Comparison of ENCODE assay signal across 14 cellular contexts in the genomic region with DNA sequence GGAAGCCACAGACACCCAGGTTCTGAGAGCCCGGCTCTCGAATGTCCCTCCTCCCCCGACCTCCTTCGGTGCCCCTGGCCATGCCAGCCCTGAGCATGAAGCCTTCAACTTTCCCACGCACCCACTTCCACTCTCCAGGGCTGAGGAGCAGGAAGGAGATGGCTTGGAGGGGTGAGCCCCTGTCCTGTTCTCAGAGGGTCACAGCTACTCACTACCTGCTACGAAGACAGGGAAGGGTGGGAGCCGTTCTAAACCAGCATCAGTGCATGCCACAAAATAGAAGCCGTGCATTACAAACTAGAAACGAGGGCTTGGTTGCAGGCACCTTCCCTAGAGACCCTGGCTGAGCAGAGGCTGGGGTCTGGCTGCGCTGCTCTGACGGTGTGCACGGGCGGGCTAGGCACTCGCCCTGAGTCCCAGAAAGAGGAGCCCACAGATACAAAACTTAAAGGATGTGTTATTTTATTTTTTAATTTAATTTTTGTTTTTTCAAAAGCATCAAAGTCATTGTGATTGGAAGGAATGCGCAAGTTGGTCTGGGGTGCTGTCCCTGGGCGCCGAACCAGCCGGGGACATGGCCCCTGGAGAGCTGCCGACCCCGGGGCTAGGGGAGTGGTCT. TPM values are rescaled to one million over a fixed set of nuclear protein-coding genes. Genes with fewer than 3 reads are reported as not detected.
DNase-seq lines count a peak whose midpoint lies in the region; ATAC-seq and TF ChIP-seq lines count a peak whose summit lies in the region.
"Had no signal": no experiment of that assay in that cellular context is flagged by ENCODE, and none has a peak within 500 bp of the region (broad histone marks: within the 10 kb centered on the region; RNA-seq: fewer than 3 reads in every experiment).

No MANE protein-coding gene starts in this region.

- no peak overlapping the region for H4K8ac ChIP-seq in IMR-90 (ENCODE audit: low read depth in 2 of 2, low read length in 2 of 2)

- POLR2A ChIA-PET in Caco-2 (lab: Charles Lee) (interaction anchor here (1.0 kb wide), 1 partner anchor 296 kb away, joined by 7 read pairs; no protein-coding TSS in a partner anchor), IMR-90 (lab: Charles Lee; ENCODE audit: unreplicated experiment) (no interaction called here)
- POLR2A ChIA-PET in activated CD4-positive, alpha-beta memory T cell treated with anti-CD3 and anti-CD28 coated beads, Interleukin-2, amount 10 ng/mL, durations not matched to agents 7 days and 5 days (lab: Charles Lee): interaction anchor here (1.8 to 2.0 kb wide), 2 partner anchors 41 to 141 kb away, joined by 5 to 18 read pairs; no protein-coding TSS in a partner anchor

- H3K56ac ChIP-seq in IMR-90 (ENCODE audit: extremely low read depth, insufficient read depth, low read length): no peak overlapping the region

- H3K18ac ChIP-seq in IMR-90 (ENCODE audit: low read depth, low read length): no peak overlapping the region

- no peak overlapping the region for H2AK5ac ChIP-seq in IMR-90 (ENCODE audit: low read depth, low read length)

- H2BK15ac ChIP-seq in IMR-90 (ENCODE audit: low read depth, low read length): no peak overlapping the region

- no peak overlapping the region for H4K5ac ChIP-seq in IMR-90 (ENCODE audit: low read depth, low read length)

- TF ChIP-seq RAD21 in IMR-90 (IDR thresholded peaks at IDR 0.05; ENCODE audit: low read length): no peak

- H3K36me3 ChIP-seq in Caco-2 (ENCODE audit: control insufficient read depth, insufficient read depth, low read length) (no peaks in the 10 kb centered on the region), IMR-90 (ENCODE audit: control insufficient read depth, insufficient read depth, low read length) (no peaks in the 10 kb centered on the region), mammary epithelial cell (ENCODE audit: insufficient read depth, low read length) (no peaks in the 10 kb centered on the region)

- H3K27me3 Mint-ChIP-seq in Caco-2 (ENCODE audit: insufficient read depth, unreplicated experiment) (no peaks in the 10 kb centered on the region), natural killer cell (ENCODE audit: low read depth in 2 of 2) (peaks cover 18 to 30% of the 10 kb centered on the region in 2 donors)
- H3K27me3 Mint-ChIP-seq in activated CD4-positive, alpha-beta memory T cell treated with anti-CD3 and anti-CD28 coated beads, Interleukin-2, amount 10 ng/mL, durations not matched to agents 7 days and 5 days: peaks cover 35% of the 10 kb centered on the region

- H3K9me3 Mint-ChIP-seq in Caco-2 (ENCODE audit: unreplicated experiment) (no peaks in the 10 kb centered on the region), natural killer cell (no peaks in the 10 kb centered on the region)
- H3K9me3 Mint-ChIP-seq in activated CD4-positive, alpha-beta memory T cell treated with anti-CD3 and anti-CD28 coated beads, Interleukin-2, amount 10 ng/mL, durations not matched to agents 7 days and 5 days: no peaks in the 10 kb centered on the region

- H3K4me3 Mint-ChIP-seq in Caco-2 (ENCODE audit: unreplicated experiment) (peak overlapping the region; percentile 83), natural killer cell (peak overlapping the region; percentile 69)
- H3K4me3 Mint-ChIP-seq in activated CD4-positive, alpha-beta memory T cell treated with anti-CD3 and anti-CD28 coated beads, Interleukin-2, amount 10 ng/mL, durations not matched to agents 7 days and 5 days: no peak overlapping the region

- H3K4me3 ChIP-seq in Caco-2 (ENCODE audit: low read depth, low read length): no peak overlapping the region; the same call in 1 of the 2 replicates
- no peak overlapping the region for H3K4me3 ChIP-seq in IMR-90 (ENCODE audit: insufficient read depth, low read depth, low read length)
- no peak overlapping the region for H3K4me3 ChIP-seq in mammary epithelial cell (replicated peaks in 1 of 3; ENCODE audit: insufficient read depth in 1 of 3, low read depth in 2 of 3, low read length in 3 of 3)
- H3K4me3 ChIP-seq: GM12878 had no signal

- 73% methylated on average over 3 of the region's 20 CpGs; no CpG with 5 or more reads in 1 of the 2 experiments for WGBS in IMR-90 (ENCODE audit: extremely low coverage in 2 of 2, insufficient read length in 1 of 2), 2 experiments
- 50% methylated on average over 13 of the region's 20 CpGs for WGBS in mammary epithelial cell (ENCODE audit: low coverage, missing lambda C conversion rate)

- H3K9me1 ChIP-seq in IMR-90 (ENCODE audit: insufficient read depth, low read length): no peaks in the 10 kb centered on the region

- H3K4me1 Mint-ChIP-seq in Caco-2 (ENCODE audit: low read depth, unreplicated experiment) (peaks cover 34% of the 10 kb centered on the region), natural killer cell (peaks cover 36 to 40% of the 10 kb centered on the region in 2 donors)
- peaks cover 4% of the 10 kb centered on the region for H3K4me1 Mint-ChIP-seq in activated CD4-positive, alpha-beta memory T cell treated with anti-CD3 and anti-CD28 coated beads, Interleukin-2, amount 10 ng/mL, durations not matched to agents 7 days and 5 days

- H2AFZ ChIP-seq in IMR-90 (replicated peaks; ENCODE audit: low read length, poor library complexity) (peak overlapping the region; percentile 87), mammary epithelial cell (ENCODE audit: low read depth, low read length) (peak overlapping the region; percentile 100)

- no peaks in the 10 kb centered on the region for H3K79me2 ChIP-seq in mammary epithelial cell (ENCODE audit: insufficient read depth, low read length)

- H3K9me3 ChIP-seq in Caco-2 (no peaks in the 10 kb centered on the region), IMR-90 (ENCODE audit: control insufficient read depth, insufficient read depth, low read length) (no peaks in the 10 kb centered on the region; the same call in 1 of the 2 replicates), mammary epithelial cell (replicated peaks; ENCODE audit: insufficient read depth, low read length) (no peaks in the 10 kb centered on the region)
- H3K9me3 ChIP-seq: psoas muscle had no signal

- H3K27ac ChIP-seq in IMR-90 (ENCODE audit: insufficient read depth, low read length) (no peak overlapping the region), mammary epithelial cell (ENCODE audit: insufficient read depth, low read depth, low read length) (no peak overlapping the region)
- H3K27ac ChIP-seq: psoas muscle had no signal

- H3K27me3 ChIP-seq in Caco-2 (replicated peaks; ENCODE audit: control insufficient read depth, insufficient read depth, low read length) (no peaks in the 10 kb centered on the region), IMR-90 (ENCODE audit: control insufficient read depth, insufficient read depth, low read length) (peaks cover 59% of the 10 kb centered on the region), mammary epithelial cell (ENCODE audit: insufficient read depth, low read length) (peaks cover 8% of the 10 kb centered on the region)

- no peak for TF ChIP-seq POLR2A in IMR-90 (IDR thresholded peaks at IDR 0.05; ENCODE audit: low read depth, low read length)

- no TSS peak for BruUV-seq in Caco-2 (replicated peaks; lab: Mats Ljungman, UMichigan)
- BruUV-seq in IMR-90 (replicated peaks; lab: Mats Ljungman, UMichigan): no TSS peak
- BruUV-seq in mammary epithelial cell (replicated peaks; lab: Mats Ljungman, UMichigan): no TSS peak

- H3K9ac ChIP-seq in IMR-90 (ENCODE audit: low read depth, low read length): no peak overlapping the region
- no peak overlapping the region for H3K9ac ChIP-seq in mammary epithelial cell (ENCODE audit: insufficient read depth, low read length)

- intact Hi-C loops in Caco-2 (cut with micrococcal nuclease; ENCODE audit: unreplicated experiment): loop anchor here (1.0 kb wide), 2 partner anchors 189 to 458 kb away; no protein-coding TSS in a partner anchor
- intact Hi-C loops in IMR-90 (cut with micrococcal nuclease): loop anchor here (1.0 to 2.0 kb wide), 2 partner anchors 40 to 458 kb away; no protein-coding TSS in a partner anchor
- intact Hi-C loops in mammary epithelial cell (cut with micrococcal nuclease): loop anchor here (1.0 kb wide), 3 partner anchors 41 to 459 kb away; no protein-coding TSS in a partner anchor
- intact Hi-C loops in natural killer cell (cut with micrococcal nuclease): loop anchor here (2.0 kb wide), 1 partner anchor 458 kb away; no protein-coding TSS in a partner anchor

- no peak overlapping the region for H3K23ac ChIP-seq in IMR-90 (ENCODE audit: low read depth, low read length)

- no peak overlapping the region for H2BK120ac ChIP-seq in IMR-90 (ENCODE audit: low read depth, low read length)

- H3K4me1 ChIP-seq in Caco-2: peaks cover 45% of the 10 kb centered on the region
- peaks cover 1% of the 10 kb centered on the region; the same call in 1 of the 2 replicates for H3K4me1 ChIP-seq in IMR-90 (ENCODE audit: control insufficient read depth, insufficient read depth, low read length)
- H3K4me1 ChIP-seq in mammary epithelial cell (ENCODE audit: insufficient read depth, low read length): peaks cover 14% of the 10 kb centered on the region

- H2BK5ac ChIP-seq in IMR-90 (ENCODE audit: low read depth, low read length, poor library complexity, severe bottlenecking): no peak overlapping the region

- peak overlapping the region; percentile 91 for H3K27ac Mint-ChIP-seq in Caco-2 (ENCODE audit: unreplicated experiment)
- peak overlapping the region in 1 of 2 donors; percentile 52 for H3K27ac Mint-ChIP-seq in natural killer cell
- no peak overlapping the region for H3K27ac Mint-ChIP-seq in activated CD4-positive, alpha-beta memory T cell treated with anti-CD3 and anti-CD28 coated beads, Interleukin-2, amount 10 ng/mL, durations not matched to agents 7 days and 5 days

- in situ Hi-C loops in IMR-90 (cut with MboI; ENCODE audit: low sequenced_read_pairs) (no loop called here), mammary epithelial cell (cut with MboI; ENCODE audit: low sequenced_read_pairs in 2 of 2) (loop anchor here in 1 of 2 donors (25.0 kb wide), 1 partner anchor 469 kb away; a partner anchor contains a TSS)

- CTCF ChIA-PET in Caco-2 (lab: Charles Lee): interaction anchor here (0.6 to 4.5 kb wide), 9 partner anchors 40 to 461 kb away, joined by 3 to 111 read pairs (median 17); a partner anchor contains a TSS
- CTCF ChIA-PET in IMR-90 (lab: Yijun Ruan, JAX): interaction anchor here (0.9 to 3.2 kb wide), 5 partner anchors 13 to 459 kb away, joined by 3 to 54 read pairs (median 9); a partner anchor contains a TSS
- CTCF ChIA-PET in mammary epithelial cell (lab: Charles Lee; ENCODE audit: low non-redundant PET): interaction anchor here (1.6 kb wide), 2 partner anchors 140 to 144 kb away, joined by 14 to 38 read pairs; no protein-coding TSS in a partner anchor
- CTCF ChIA-PET in activated CD4-positive, alpha-beta memory T cell treated with anti-CD3 and anti-CD28 coated beads, Interleukin-2, amount 10 ng/mL, durations not matched to agents 7 days and 5 days (lab: Charles Lee): interaction anchor here (1.0 to 5.4 kb wide), 13 partner anchors 11 to 311 kb away, joined by 3 to 287 read pairs (median 8); a partner anchor contains a TSS

- no peaks in the 10 kb centered on the region for H3K79me1 ChIP-seq in IMR-90 (ENCODE audit: low read depth in 1 of 2, low read length in 2 of 2)

- H4K20me1 ChIP-seq in IMR-90 (ENCODE audit: insufficient read depth, low read length) (no peaks in the 10 kb centered on the region), mammary epithelial cell (ENCODE audit: insufficient read depth, low read length) (no peaks in the 10 kb centered on the region)

- TF ChIP-seq CTCF in Caco-2 (IDR thresholded peaks at IDR 0.05; ENCODE audit: insufficient read depth in 1 of 2, low read depth in 1 of 2, low read length in 1 of 2, severe bottlenecking in 1 of 2, unreplicated experiment in 1 of 2) (no peak), IMR-90 (conservative IDR thresholded peaks at IDR 0.05; ENCODE audit: low read depth, low read length) (no peak), mammary epithelial cell (conservative IDR thresholded peaks at IDR 0.05 in 1 of 2, IDR thresholded peaks at IDR 0.05 in 1 of 2; ENCODE audit: extremely low read depth in 1 of 2, insufficient read depth in 1 of 2, low read depth in 1 of 2, low read length in 2 of 2) (no peak), natural killer cell (IDR thresholded peaks at IDR 0.05) (no peak)

- DNase-seq in Caco-2 (no peak), IMR-90 (no peak), mammary epithelial cell (no peak), natural killer cell (no peak), NCI-H146 treated with DMSO at 0.1 percent for 48 hours (lab: John Stamatoyannopoulos, UW; ENCODE audit: unreplicated experiment) (no peak)
- DNase-seq in stimulated activated CD4-positive, alpha-beta T cell treated with anti-CD3 and anti-CD28 coated beads, Interleukin-4, amount 100 ng/mL, for 1 hour: no peak
- no peak for DNase-seq in activated CD4-positive, alpha-beta memory T cell treated with anti-CD3 and anti-CD28 coated beads, Interleukin-2, amount 10 ng/mL, durations not matched to agents 7 days and 5 days

- H3K36me3 Mint-ChIP-seq in Caco-2 (ENCODE audit: insufficient read depth, unreplicated experiment): peaks cover 6% of the 10 kb centered on the region
- no peaks in the 10 kb centered on the region for H3K36me3 Mint-ChIP-seq in natural killer cell
- H3K36me3 Mint-ChIP-seq in activated CD4-positive, alpha-beta memory T cell treated with anti-CD3 and anti-CD28 coated beads, Interleukin-2, amount 10 ng/mL, durations not matched to agents 7 days and 5 days (ENCODE audit: low read depth): no peaks in the 10 kb centered on the region

- no peak overlapping the region for H4K91ac ChIP-seq in IMR-90 (ENCODE audit: insufficient read depth, low read depth, low read length)

- no peak overlapping the region for H3K14ac ChIP-seq in IMR-90 (replicated peaks; ENCODE audit: low read depth, low read length)

- H2AK9ac ChIP-seq in IMR-90 (replicated peaks; ENCODE audit: low read depth, low read length, poor library complexity): no peak overlapping the region

- H3K4ac ChIP-seq in IMR-90 (ENCODE audit: low read depth, low read length): no peak overlapping the region

- dilution Hi-C loops in IMR-90 (cut with HindIII; ENCODE audit: low sequenced_read_pairs, unreplicated experiment) (no loop called here), mammary epithelial cell (cut with HindIII; ENCODE audit: low sequenced_read_pairs) (no loop called here)

- H2BK20ac ChIP-seq in IMR-90 (ENCODE audit: low read depth, low read length): no peak overlapping the region

- ATAC-seq in IMR-90 (ENCODE audit: low read depth): no peak
- no peak for ATAC-seq in natural killer cell
- no peak for ATAC-seq in GM18867 (IDR thresholded peaks at IDR 0.05; ENCODE audit: unreplicated experiment)

- H3K4me2 ChIP-seq in IMR-90 (ENCODE audit: low read depth, low read length) (no peak overlapping the region), mammary epithelial cell (ENCODE audit: insufficient read depth, low read depth, low read length) (peak overlapping the region; percentile 87)

RNA-seq across cellular contexts. Expression of a gene that starts 4.2 kb away (rescaled TPM):
- total RNA-seq in Caco-2 (2022) (not detected in 2 replicates), IMR-90 (2012; rRNA removed) (not detected in 2 replicates), mammary epithelial cell (not detected), natural killer cell (not detected)
- polyA plus RNA-seq in IMR-90 (2012; rRNA removed) (not detected in 2 replicates), mammary epithelial cell (not detected)
- polyA plus RNA-seq in IMR-90 (2012; cell fraction: cytosol; rRNA removed): not detected in 2 replicates
- polyA plus RNA-seq in IMR-90 (2012; cell fraction: nucleus; rRNA removed; ENCODE audit: low replicate concordance): not detected in 2 replicates
- polyA minus RNA-seq in mammary epithelial cell: not detected
- not detected for total RNA-seq in activated CD4-positive, alpha-beta memory T cell treated with anti-CD3 and anti-CD28 coated beads, Interleukin-2, amount 10 ng/mL, durations not matched to agents 7 days and 5 days
- total RNA-seq: cardiac septum, frontal cortex, GM12878, psoas muscle, Right ventricle myocardium superior, ureter had no signal
- polyA plus RNA-seq: GM12878, psoas muscle had no signal

RNA-seq across cellular contexts. Expression of a gene that starts 57.6 kb away (rescaled TPM):
- total RNA-seq in Caco-2 (2022) (1.3 and 2.7 TPM in 2 replicates), IMR-90 (2012; rRNA removed) (under 0.01 and 0.18 TPM in 2 replicates), mammary epithelial cell (10 to 100 TPM; 10.2 to 32.3 TPM), natural killer cell (1 to 10 TPM; 5.5 to 8.1 (median 6.5) TPM)
- polyA plus RNA-seq in IMR-90 (2012; rRNA removed) (0.15 and 0.59 TPM in 2 replicates), mammary epithelial cell (8.2 TPM)
- polyA plus RNA-seq in IMR-90 (2012; cell fraction: cytosol; rRNA removed): 0.08 and 0.32 TPM in 2 replicates
- 0.68 and 1.2 TPM in 2 replicates for polyA plus RNA-seq in IMR-90 (2012; cell fraction: nucleus; rRNA removed; ENCODE audit: low replicate concordance)
- polyA minus RNA-seq in mammary epithelial cell: 5.4 TPM
- 1 to 10 TPM in 1 of 2 experiments, under 1 TPM in 1; 0.70 to 1.3 TPM for total RNA-seq in activated CD4-positive, alpha-beta memory T cell treated with anti-CD3 and anti-CD28 coated beads, Interleukin-2, amount 10 ng/mL, durations not matched to agents 7 days and 5 days
- total RNA-seq: GM12878 had no signal
